In genomic region chr2:89833116-89833779, GRCh38 we compare ENCODE assay signal across 13 cellular contexts.
DNase-seq lines count a peak whose midpoint lies in the region; ATAC-seq, FAIRE-seq and TF ChIP-seq lines count a peak whose summit lies in the region.
"Had no signal": no experiment of that assay in that cellular context is flagged by ENCODE, and none has a peak within 500 bp of the region (broad histone marks: within the 10 kb centered on the region; RNA-seq: fewer than 3 reads in every experiment).

No MANE protein-coding gene starts in this region.

- peaks cover 20% of the 10 kb centered on the region; the same call in 1 of the 2 replicates for H3K36me3 Mint-ChIP-seq in WTC11
- H3K36me3 Mint-ChIP-seq: IgD-negative memory B cell had no signal

- POLR2A ChIA-PET in WTC11 (lab: Charles Lee), result no interaction called here

- no peak overlapping the region for H3K27ac Mint-ChIP-seq in WTC11
- H3K27ac Mint-ChIP-seq: IgD-negative memory B cell had no signal

- no peaks in the 10 kb centered on the region for H3K36me3 ChIP-seq in prostate gland

- H3K27ac ChIP-seq in prostate gland, result no peak overlapping the region
- H3K27ac ChIP-seq: coronary artery had no signal

- WGBS in prostate gland, result 68% methylated on average over 12 of the region's 12 CpGs

- no peaks in the 10 kb centered on the region for H3K4me1 Mint-ChIP-seq in WTC11

- peaks cover 40% of the 10 kb centered on the region for H3K27me3 Mint-ChIP-seq in WTC11 (ENCODE audit: low read depth)
- H3K27me3 Mint-ChIP-seq: IgD-negative memory B cell had no signal

- peaks cover 20% of the 10 kb centered on the region for H3K9me3 Mint-ChIP-seq in WTC11

- no peaks in the 10 kb centered on the region for H3K9me3 ChIP-seq in prostate gland

- ATAC-seq in GM19463 (IDR thresholded peaks at IDR 0.05; ENCODE audit: unreplicated experiment), result peak; percentile 39
- ATAC-seq in HG02852 (IDR thresholded peaks at IDR 0.05; ENCODE audit: unreplicated experiment), result peak; percentile 45
- 0 out of 2 replicates have a peak, but pooled peaks have one; percentile 36 for ATAC-seq in WTC11
- ATAC-seq: PC-3 had no signal

- FAIRE-seq in H54 (lab: Jason Lieb, UNC), result no peak

- H3K4me1 ChIP-seq in prostate gland (replicated peaks), result no peaks in the 10 kb centered on the region

- intact Hi-C loops in prostate gland (cut with DNase I), result no loop called here

- no peak overlapping the region for H3K4me3 ChIP-seq in prostate gland
- H3K4me3 ChIP-seq: coronary artery, lung had no signal

- TF ChIP-seq CTCF in WTC11 (IDR thresholded peaks at IDR 0.05), result no peak
- no peak for TF ChIP-seq CTCF in prostate gland (IDR thresholded peaks at IDR 0.05)

- TF ChIP-seq POLR2A in prostate gland (IDR thresholded peaks at IDR 0.05) (no peak), H54 (IDR thresholded peaks at IDR 0.05; ENCODE audit: low read depth, low read length) (no peak)

- no peak for DNase-seq in WTC11 (ENCODE audit: low spot score)
- DNase-seq in prostate gland (ENCODE audit: low spot score), result peak; percentile 5
- DNase-seq in NCI-H2171 treated with DMSO at 0.1 percent for 48 hours (lab: John Stamatoyannopoulos, UW), result no peak
- no peak for DNase-seq in H54 (ENCODE audit: insufficient read length, low spot score)
- DNase-seq in mucosa of gallbladder (ENCODE audit: low spot score), result no peak
- no peak for DNase-seq in AG20443 (ENCODE audit: low spot score)
- DNase-seq: PC-3; stimulated activated CD4-positive, alpha-beta T cell treated with anti-CD3 and anti-CD28 coated beads, Interleukin-4, amount 100 ng/mL, for 24 hours had no signal

- H3K27me3 ChIP-seq in prostate gland (replicated peaks; ENCODE audit: insufficient read depth), result no peaks in the 10 kb centered on the region

- H3K4me3 Mint-ChIP-seq in WTC11, result no peak overlapping the region
- H3K4me3 Mint-ChIP-seq: IgD-negative memory B cell had no signal

- CTCF ChIA-PET in WTC11 (lab: Charles Lee), result no interaction called here

TF ChIP-seq in WTC11, 78 proteins besides CTCF, POLR2A, EP300 and RAD21:
- TF ChIP-seq MLX (CRISPR knock-in tag; IDR thresholded peaks at IDR 0.05), result no peak
- TF ChIP-seq E2F1 (CRISPR knock-in tag; IDR thresholded peaks at IDR 0.05), result no peak
- TF ChIP-seq RELA (CRISPR knock-in tag; IDR thresholded peaks at IDR 0.05; ENCODE audit: borderline replicate concordance), result no peak
- TF ChIP-seq, protein P1, sequence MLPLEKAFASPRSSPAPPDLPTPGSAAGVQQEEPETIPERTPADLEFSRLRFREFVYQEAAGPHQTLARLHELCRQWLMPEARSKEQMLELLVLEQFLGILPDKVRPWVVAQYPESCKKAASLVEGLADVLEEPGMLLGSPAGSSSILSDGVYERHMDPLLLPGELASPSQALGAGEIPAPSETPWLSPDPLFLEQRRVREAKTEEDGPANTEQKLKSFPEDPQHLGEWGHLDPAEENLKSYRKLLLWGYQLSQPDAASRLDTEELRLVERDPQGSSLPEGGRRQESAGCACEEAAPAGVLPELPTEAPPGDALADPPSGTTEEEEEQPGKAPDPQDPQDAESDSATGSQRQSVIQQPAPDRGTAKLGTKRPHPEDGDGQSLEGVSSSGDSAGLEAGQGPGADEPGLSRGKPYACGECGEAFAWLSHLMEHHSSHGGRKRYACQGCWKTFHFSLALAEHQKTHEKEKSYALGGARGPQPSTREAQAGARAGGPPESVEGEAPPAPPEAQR (CRISPR knock-in tag; IDR thresholded peaks at IDR 0.05), result no peak
- no peak for TF ChIP-seq FOXK1 (CRISPR knock-in tag; IDR thresholded peaks at IDR 0.05)
